Comparison of ENCODE assay signal across 8 cellular contexts in the genomic region with DNA sequence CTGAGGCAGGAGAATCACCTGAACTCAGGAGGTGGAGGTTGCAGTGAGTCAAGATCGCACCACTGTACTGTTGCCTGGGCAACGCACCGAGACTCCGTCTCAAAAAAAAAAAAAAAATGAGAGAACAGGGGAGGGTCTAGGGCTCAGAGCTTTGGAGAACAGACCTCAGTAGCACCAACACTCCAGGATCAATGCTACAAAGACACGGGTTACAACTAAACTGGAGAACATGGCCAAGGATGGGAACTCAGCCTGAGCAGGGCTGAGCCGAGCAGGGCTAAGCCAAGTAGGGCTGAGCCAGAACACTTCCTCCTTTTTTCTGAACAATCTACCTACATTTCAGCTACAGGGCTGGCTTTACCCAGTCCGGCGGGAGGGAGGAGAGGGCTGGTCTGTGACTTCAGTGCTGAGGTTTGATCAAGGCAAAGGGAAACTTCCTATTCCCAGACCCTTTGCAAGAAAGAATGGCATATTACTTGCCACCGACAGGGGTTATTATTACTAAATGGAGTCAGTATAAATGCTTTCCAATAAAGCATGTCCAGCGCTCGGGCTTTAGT. TPM values are rescaled to one million over a fixed set of nuclear protein-coding genes. Genes with fewer than 3 reads are reported as not detected.
DNase-seq lines count a peak whose midpoint lies in the region; ATAC-seq and TF ChIP-seq lines count a peak whose summit lies in the region.

No MANE protein-coding gene starts in this region.

- H3K27me3 Mint-ChIP-seq in IgD-negative memory B cell, result no peaks in the 10 kb centered on the region
- no peaks in the 10 kb centered on the region for H3K27me3 Mint-ChIP-seq in natural killer cell (ENCODE audit: low read depth in 2 of 2)

- H3K36me3 ChIP-seq in ES-I3 (ENCODE audit: insufficient read depth, low read length) (no peaks in the 10 kb centered on the region; the same call in 1 of the 2 replicates), endocrine pancreas (ENCODE audit: control insufficient read depth, insufficient read depth, low read length) (no peaks in the 10 kb centered on the region)

- H3K4me3 ChIP-seq in WI38 (ENCODE audit: low read depth, low read length), result peak overlapping the region; percentile 68
- H3K4me3 ChIP-seq in endocrine pancreas (ENCODE audit: control insufficient read depth, insufficient read depth, low read length), result peak overlapping the region; percentile 83

- peak; percentile 41 for ATAC-seq in GM21619 (IDR thresholded peaks at IDR 0.05; ENCODE audit: unreplicated experiment)
- ATAC-seq in natural killer cell, result peak; percentile 24 to 50 (median 24)

- TF ChIP-seq CTCF in WI38 (IDR thresholded peaks at IDR 0.05; ENCODE audit: low read depth, low read length), result no peak
- no peak for TF ChIP-seq CTCF in natural killer cell (IDR thresholded peaks at IDR 0.05)

- H3K9ac ChIP-seq in ES-I3 (ENCODE audit: low read depth, low read length), result peak overlapping the region; percentile 53
- H3K9ac ChIP-seq in endocrine pancreas (ENCODE audit: control insufficient read depth, insufficient read depth, low read length), result no peak overlapping the region

- H3K36me3 Mint-ChIP-seq in IgD-negative memory B cell (peaks cover 2% of the 10 kb centered on the region), natural killer cell (no peaks in the 10 kb centered on the region)

- intact Hi-C loops in natural killer cell (cut with micrococcal nuclease), result loop anchor here (5.0 kb wide), 1 partner anchor 370 kb away; a partner anchor contains a TSS

- peak overlapping the region; percentile 91 to 94 (median 92) for H3K4me3 Mint-ChIP-seq in IgD-negative memory B cell
- peak overlapping the region; percentile 94 for H3K4me3 Mint-ChIP-seq in natural killer cell

- H3K9me3 Mint-ChIP-seq in IgD-negative memory B cell (peaks cover 0 to 1% (median 0%) of the 10 kb centered on the region in 3 donors), natural killer cell (no peaks in the 10 kb centered on the region)

- DNase-seq in natural killer cell (peak; percentile 41), T1000 (lab: John Stamatoyannopoulos, UW) (no peak), GM19240 (ENCODE audit: insufficient read length, low spot score) (no peak)

- H3K27ac Mint-ChIP-seq in IgD-negative memory B cell, result peak overlapping the region; percentile 99 to 100 (median 100)
- H3K27ac Mint-ChIP-seq in natural killer cell, result peak overlapping the region; percentile 100

- H3K9me3 ChIP-seq in ES-I3 (ENCODE audit: control insufficient read depth, insufficient read depth, low read length) (no peaks in the 10 kb centered on the region), endocrine pancreas (ENCODE audit: control insufficient read depth, low read length) (no peaks in the 10 kb centered on the region)

- peaks cover 21% of the 10 kb centered on the region for H3K4me1 ChIP-seq in ES-I3 (ENCODE audit: insufficient read depth, low read length)
- H3K4me1 ChIP-seq in endocrine pancreas (ENCODE audit: control insufficient read depth, insufficient read depth, low read length), result no peaks in the 10 kb centered on the region

- no peaks in the 10 kb centered on the region for H3K27me3 ChIP-seq in endocrine pancreas (ENCODE audit: control insufficient read depth, insufficient read depth, low read length)

- H3K4me1 Mint-ChIP-seq in IgD-negative memory B cell (peaks cover 36 to 50% (median 48%) of the 10 kb centered on the region in 3 donors), natural killer cell (peaks cover 67 to 77% of the 10 kb centered on the region in 2 donors)

RNA-seq across cellular contexts. Expression of a gene that starts 2.9 kb away (rescaled TPM):
- 56.1 TPM for polyA plus RNA-seq in IgD-negative memory B cell
- 100 to 1,000 TPM; 218 to 404 (median 347) TPM for total RNA-seq in natural killer cell
